Comparison of ENCODE assay signal across 12 cellular contexts in genomic region chr4:1775731-1776500, GRCh38. TPM values are rescaled to one million over a fixed set of nuclear protein-coding genes. Genes with fewer than 3 reads are reported as not detected.
A peak's percentile ranks its signal among the peaks of the same experiment; 100 is the strongest.
DNase-seq lines count a peak whose midpoint lies in the region; ATAC-seq and TF ChIP-seq lines count a peak whose summit lies in the region.
"Had no signal": no experiment of that assay in that cellular context is flagged by ENCODE, and none has a peak within 500 bp of the region (broad histone marks: within the 10 kb centered on the region; RNA-seq: fewer than 3 reads in every experiment).

No MANE protein-coding gene starts in this region.

- DNase-seq in HFFc6 (peak; percentile 48), SKM-1 (lab: John Stamatoyannopoulos, UW; ENCODE audit: unreplicated experiment) (peak; percentile 57), germinal center (ENCODE audit: low spot score) (peak; percentile 62), progenitor cell of endocrine pancreas (ENCODE audit: low spot score, unreplicated experiment) (no peak), SW480 (ENCODE audit: low spot score) (no peak), NCI-H2029 (lab: John Stamatoyannopoulos, UW) (no peak)
- DNase-seq: brain microvascular endothelial cell, DMS153, SJCRH30 had no signal

- H3K4me1 Mint-ChIP-seq in HFFc6 (ENCODE audit: low read depth), result no peaks in the 10 kb centered on the region
- H3K4me1 Mint-ChIP-seq in progenitor cell of endocrine pancreas (ENCODE audit: low read depth), result peaks cover 25% of the 10 kb centered on the region

- H3K9me3 Mint-ChIP-seq in HFFc6, result no peaks in the 10 kb centered on the region
- no peaks in the 10 kb centered on the region for H3K9me3 Mint-ChIP-seq in progenitor cell of endocrine pancreas (ENCODE audit: low read depth)

- H3K27ac Mint-ChIP-seq in HFFc6 (no peak overlapping the region), progenitor cell of endocrine pancreas (peak overlapping the region; percentile 95)

- H3K36me3 Mint-ChIP-seq in HFFc6 (ENCODE audit: low read depth), result no peaks in the 10 kb centered on the region
- H3K36me3 Mint-ChIP-seq in progenitor cell of endocrine pancreas (ENCODE audit: insufficient read depth), result no peaks in the 10 kb centered on the region

- no peak overlapping the region for H3K4me3 Mint-ChIP-seq in HFFc6
- H3K4me3 Mint-ChIP-seq in progenitor cell of endocrine pancreas (ENCODE audit: low read depth), result no peak overlapping the region

- no peak for TF ChIP-seq CTCF in HFFc6 (IDR thresholded peaks at IDR 0.05)
- no peak for TF ChIP-seq CTCF in progenitor cell of endocrine pancreas (IDR thresholded peaks at IDR 0.05; ENCODE audit: unreplicated experiment)

- H3K27me3 Mint-ChIP-seq in HFFc6 (ENCODE audit: insufficient read depth) (peaks cover 4% of the 10 kb centered on the region), progenitor cell of endocrine pancreas (no peaks in the 10 kb centered on the region)

- ATAC-seq in HG03432 (IDR thresholded peaks at IDR 0.05; ENCODE audit: unreplicated experiment) (no peak), GM19395 (IDR thresholded peaks at IDR 0.05; ENCODE audit: unreplicated experiment) (no peak)
- ATAC-seq: HCT116 had no signal

RNA-seq across cellular contexts. Expression of gene FGFR3, which starts 17.2 kb away (rescaled TPM):
- 1 to 10 TPM in 1 of 6 experiments, under 1 TPM in 5; 0.59 to 1.6 (median 0.75) TPM for total RNA-seq in HFFc6 (2021; fragmentation: NEBNext Ultra II Directional; extraction: Animal tissue kit (Norgen Biotek cat#: 25700))
- 169 and 185 TPM in 2 replicates for total RNA-seq in progenitor cell of endocrine pancreas

RNA-seq across cellular contexts. Expression of gene TACC3, which starts 54.6 kb away (rescaled TPM):
- total RNA-seq in HFFc6 (2021; fragmentation: NEBNext Ultra II Directional; extraction: Animal tissue kit (Norgen Biotek cat#: 25700)), result 10 to 100 TPM; 44.2 to 95.3 (median 93.3) TPM
- total RNA-seq in progenitor cell of endocrine pancreas, result 56.2 and 58.3 TPM in 2 replicates

RNA-seq across cellular contexts. Expression of gene TMEM129, which starts 54.8 kb away (rescaled TPM):
- total RNA-seq in HFFc6 (2021; fragmentation: NEBNext Ultra II Directional; extraction: Animal tissue kit (Norgen Biotek cat#: 25700)), result 10 to 100 TPM; 24.6 to 36.7 (median 27.7) TPM
- total RNA-seq in progenitor cell of endocrine pancreas, result 29.9 and 30.0 TPM in 2 replicates

Comparison
In these comparisons a context has a peak if more than half of its experiments do, and no peak if none do; other contexts are left out.
1. DNase-seq: peak in HFFc6 (single experiment), SKM-1 (single experiment) and germinal center (single experiment); none in progenitor cell of endocrine pancreas (single experiment), SW480 (single experiment) and NCI-H2029 (single experiment).
2. RNA of gene FGFR3, which starts 17.2 kb away (total RNA-seq): 169 to 185 TPM in progenitor cell of endocrine pancreas; 0.59 to 1.6 TPM in HFFc6; every median in the first group is over 10 times any median in the second.